12 cellular contexts compared by ENCODE assay signal in genomic region chr12:14841761-14842160, GRCh38. TPM values are rescaled to one million over a fixed set of nuclear protein-coding genes. Genes with fewer than 3 reads are reported as not detected.
DNase-seq lines count a peak whose midpoint lies in the region; ATAC-seq, FAIRE-seq and TF ChIP-seq lines count a peak whose summit lies in the region.
"Had no signal": no experiment of that assay in that cellular context is flagged by ENCODE, and none has a peak within 500 bp of the region (broad histone marks: within the 10 kb centered on the region; RNA-seq: fewer than 3 reads in every experiment).

No MANE protein-coding gene starts in this region.

- no peak for TF ChIP-seq CTCF in esophagus muscularis mucosa (IDR thresholded peaks at IDR 0.05)
- TF ChIP-seq CTCF in lower leg skin (IDR thresholded peaks at IDR 0.05), result no peak

- no peaks in the 10 kb centered on the region for H3K36me3 ChIP-seq in MG63
- H3K36me3 ChIP-seq in esophagus muscularis mucosa, result no peaks in the 10 kb centered on the region
- H3K36me3 ChIP-seq: neural progenitor cell had no signal

- TF ChIP-seq EP300 in esophagus muscularis mucosa (IDR thresholded peaks at IDR 0.05), result no peak

- WGBS in esophagus muscularis mucosa, result 48% methylated on average over 3 of the region's 3 CpGs
- WGBS in lower leg skin, 2 donors, result 13 to 18% methylated on average over 3 of the region's 3 CpGs

- FAIRE-seq in urothelium cell line (lab: Jason Lieb, UNC), result peak; percentile 71

- peak overlapping the region; percentile 53 to 61 (median 57) for H3K27ac ChIP-seq in esophagus muscularis mucosa (replicated peaks in 1 of 4)
- H3K27ac ChIP-seq: neural progenitor cell had no signal

- no peak for ATAC-seq in HG03521 (IDR thresholded peaks at IDR 0.05; ENCODE audit: unreplicated experiment)
- ATAC-seq in HG03342 (IDR thresholded peaks at IDR 0.05; ENCODE audit: unreplicated experiment), result no peak
- ATAC-seq: stimulated activated naive B cell treated with anti-CD40 and anti-IgM and Interleukin-4, amounts not matched to agents 10 μg/mL and 1 μg/mL and 100 μg/mL, for 72 hours had no signal

- H3K9me3 ChIP-seq in MG63 (no peaks in the 10 kb centered on the region), esophagus muscularis mucosa (no peaks in the 10 kb centered on the region)

- DNase-seq in MG63 (peak; percentile 25), esophagus muscularis mucosa (ENCODE audit: extremely low spot score) (no peak), lower leg skin (ENCODE audit: low spot score in 2 of 2) (peak; percentile 77 to 87), urothelium cell line (ENCODE audit: low spot score) (peak; percentile 47), NCI-H2227 (lab: John Stamatoyannopoulos, UW; ENCODE audit: unreplicated experiment) (no peak), NCI-H1930 (lab: John Stamatoyannopoulos, UW) (no peak)
- DNase-seq: KBM-7; stimulated activated naive B cell treated with anti-CD40 and anti-IgM and Interleukin-4, amounts not matched to agents 10 μg/mL and 1 μg/mL and 100 μg/mL, for 72 hours had no signal

- peaks cover 34 to 59% (median 41%) of the 10 kb centered on the region in 4 donors for H3K4me1 ChIP-seq in esophagus muscularis mucosa
- H3K4me1 ChIP-seq: neural progenitor cell had no signal

- H3K27me3 ChIP-seq in MG63, result no peaks in the 10 kb centered on the region
- H3K27me3 ChIP-seq in esophagus muscularis mucosa, result no peaks in the 10 kb centered on the region
- H3K27me3 ChIP-seq: neural progenitor cell had no signal

- TF ChIP-seq POLR2A in esophagus muscularis mucosa (IDR thresholded peaks at IDR 0.05; ENCODE audit: low read depth) (no peak), lower leg skin (IDR thresholded peaks at IDR 0.05) (no peak)

- H3K4me3 ChIP-seq in MG63 (no peak overlapping the region), esophagus muscularis mucosa (no peak overlapping the region), lower leg skin (ENCODE audit: low read depth, poor library complexity, severe bottlenecking) (no peak overlapping the region)
- H3K4me3 ChIP-seq: neural progenitor cell had no signal

- intact Hi-C loops in esophagus muscularis mucosa (cut with DNase I) (loop anchor here (5.0 to 10.0 kb wide), 3 partner anchors 91 to 313 kb away; no protein-coding TSS in a partner anchor), lower leg skin (cut with DNase I; ENCODE audit: low total_unique reads) (no loop called here)

RNA-seq across cellular contexts. Expression of gene ART4, which starts 1.6 kb away (rescaled TPM):
- total RNA-seq in MG63 (2014; rRNA removed; shearing (Covaris generic); ENCODE audit: low replicate concordance), result not detected in 2 replicates
- 1 to 10 TPM in 3 of 4 donors, under 1 TPM in 1; 0.83 to 2.7 (median 1.9) TPM for total RNA-seq in esophagus muscularis mucosa
- under 1 TPM in 3 of 4 donors, not detected in 1; 0.17 to 0.42 (median 0.17) TPM for total RNA-seq in lower leg skin
- total RNA-seq: activated CD8-positive, alpha-beta memory T cell treated with anti-CD3 and anti-CD28 coated beads for 36 hours had no signal

RNA-seq across cellular contexts. Expression of gene SMCO3, which starts 27.8 kb away (rescaled TPM):
- total RNA-seq in MG63 (2014; rRNA removed; shearing (Covaris generic); ENCODE audit: low replicate concordance), result not detected in 2 replicates
- total RNA-seq in esophagus muscularis mucosa (under 1 TPM in 1 of 4 donors, not detected in 3; 0.23 TPM), lower leg skin (under 1 TPM in 1 of 4 donors, not detected in 3; 0.34 TPM)
- total RNA-seq: activated CD8-positive, alpha-beta memory T cell treated with anti-CD3 and anti-CD28 coated beads for 36 hours had no signal

RNA-seq across cellular contexts. Expression of gene C12orf60, which starts 38.3 kb away (rescaled TPM):
- 0.42 and 2.2 TPM in 2 replicates for total RNA-seq in MG63 (2014; rRNA removed; shearing (Covaris generic); ENCODE audit: low replicate concordance)
- total RNA-seq in esophagus muscularis mucosa (1 to 10 TPM in 2 of 4 donors, under 1 TPM in 2; 0.66 to 2.1 (median 1.1) TPM), lower leg skin (under 1 TPM in 2 of 4 donors, not detected in 2; 0.49 to 0.62 TPM)

RNA-seq across cellular contexts. Expression of gene WBP11, which starts 38.5 kb away (rescaled TPM):
- 9.0 and 12.8 TPM in 2 replicates for total RNA-seq in MG63 (2014; rRNA removed; shearing (Covaris generic); ENCODE audit: low replicate concordance)
- total RNA-seq in esophagus muscularis mucosa (10 to 100 TPM; 18.2 to 25.7 (median 19.1) TPM), lower leg skin (10 to 100 TPM; 12.1 to 23.2 (median 21.0) TPM)

RNA-seq across cellular contexts. Expression of gene MGP, which starts 43.9 kb away (rescaled TPM):
- 0.69 and 0.72 TPM in 2 replicates for total RNA-seq in MG63 (2014; rRNA removed; shearing (Covaris generic); ENCODE audit: low replicate concordance)
- total RNA-seq in esophagus muscularis mucosa (100 to 1,000 TPM; 604 to 929 (median 711) TPM), lower leg skin (100 to 1,000 TPM in 2 of 4 donors, 10 to 100 TPM in 2; 42.8 to 143 (median 80.2) TPM)
- total RNA-seq: activated CD8-positive, alpha-beta memory T cell treated with anti-CD3 and anti-CD28 coated beads for 36 hours had no signal

Comparison
In these comparisons a context has a peak if more than half of its experiments do, and no peak if none do; other contexts are left out.
1. DNase-seq: peak in MG63 (single experiment), lower leg skin (2 of 2) and urothelium cell line (single experiment); none in esophagus muscularis mucosa (single experiment), NCI-H2227 (single experiment) and NCI-H1930 (0 of 2).